ENCODE assay signal across 8 cellular contexts in the genomic region with DNA sequence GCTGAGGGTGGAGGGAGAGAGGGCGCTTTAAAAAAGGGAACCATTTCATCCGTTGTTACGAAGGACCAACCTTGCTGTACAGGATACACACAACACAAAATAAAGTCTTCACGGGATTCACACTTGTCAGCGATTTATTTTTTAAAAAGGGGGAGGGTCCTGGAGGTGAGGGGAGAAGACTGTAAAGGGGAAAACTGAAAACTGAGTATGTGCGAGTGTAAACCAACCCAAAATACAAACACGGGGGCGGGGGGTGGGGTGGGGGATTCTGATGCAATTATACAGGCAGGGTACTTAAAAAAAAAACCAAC. TPM values are rescaled to one million over a fixed set of nuclear protein-coding genes. Genes with fewer than 3 reads are reported as not detected.
DNase-seq lines count a peak whose midpoint lies in the region; ATAC-seq and TF ChIP-seq lines count a peak whose summit lies in the region.

No MANE protein-coding gene starts in this region.

- no peaks in the 10 kb centered on the region for H4K20me1 ChIP-seq in KMS-11 (ENCODE audit: insufficient read depth)

- H3K36me3 ChIP-seq in KMS-11 (ENCODE audit: insufficient read depth) (no peaks in the 10 kb centered on the region), colonic mucosa (peaks cover 4% of the 10 kb centered on the region)

- H3K4me2 ChIP-seq in KMS-11, result peak overlapping the region; percentile 69

- H3K9me3 Mint-ChIP-seq in naive B cell, result no peaks in the 10 kb centered on the region

- H3K79me2 ChIP-seq in KMS-11 (ENCODE audit: insufficient read depth, low read depth), result peaks cover 11% of the 10 kb centered on the region

- peak overlapping the region; percentile 82 for H3K27ac ChIP-seq in KMS-11
- H3K27ac ChIP-seq in colonic mucosa, result peak overlapping the region; percentile 91

- no peak for TF ChIP-seq CTCF in KMS-11 (conservative IDR thresholded peaks at IDR 0.05; ENCODE audit: low read depth, low read length)
- TF ChIP-seq CTCF in colonic mucosa (IDR thresholded peaks at IDR 0.05), result no peak

- peaks cover 29 to 40% (median 35%) of the 10 kb centered on the region in 3 donors for H3K4me1 Mint-ChIP-seq in naive B cell

- H3K9ac ChIP-seq in KMS-11 (peak overlapping the region; percentile 73; the same call in 1 of the 2 replicates), colonic mucosa (ENCODE audit: low read depth in 2 of 2, low read length in 2 of 2) (peak overlapping the region; percentile 66 to 93)

- H3K9me3 ChIP-seq in colonic mucosa, result no peaks in the 10 kb centered on the region

- no peak overlapping the region for H3K4me3 ChIP-seq in KMS-11 (IDR thresholded peaks at IDR 0.05; ENCODE audit: insufficient read depth, low read depth, low read length)
- H3K4me3 ChIP-seq in colonic mucosa, result peak overlapping the region; percentile 78

- H3K27me3 Mint-ChIP-seq in naive B cell, result no peaks in the 10 kb centered on the region

- peaks cover 10 to 15% of the 10 kb centered on the region in 2 donors for H3K36me3 Mint-ChIP-seq in naive B cell

- H3K27ac Mint-ChIP-seq in naive B cell, result peak overlapping the region; percentile 99 to 100 (median 99)

- intact Hi-C loops in colonic mucosa (cut with DNase I), result no loop called here

- peak; percentile 63 for ATAC-seq in naive B cell (ENCODE audit: low read depth in 2 of 2)

- peak overlapping the region; percentile 22; the same call in 1 of the 2 replicates for H2AFZ ChIP-seq in KMS-11 (ENCODE audit: low read depth)

- peaks cover 24% of the 10 kb centered on the region for H3K4me1 ChIP-seq in KMS-11 (ENCODE audit: low read depth, poor library complexity, severe bottlenecking)
- H3K4me1 ChIP-seq in colonic mucosa, result peaks cover 5% of the 10 kb centered on the region

- H3K4me3 Mint-ChIP-seq in naive B cell, result peak overlapping the region; percentile 79 to 96 (median 93)

- DNase-seq in NCI-H2171 treated with DMSO at 0.1 percent for 48 hours (lab: John Stamatoyannopoulos, UW), result peak; percentile 73
- no peak for DNase-seq in NCI-H2171 (lab: John Stamatoyannopoulos, UW)
- DNase-seq in colonic mucosa, result no peak
- no peak for DNase-seq in naive B cell
- DNase-seq in C1 segment of cervical spinal cord (lab: John Stamatoyannopoulos, UW), result no peak
- no peak for DNase-seq in inferior parietal cortex (ENCODE audit: extremely low spot score)
- no peak for DNase-seq in UCSD-AML1 (lab: John Stamatoyannopoulos, UW; ENCODE audit: unreplicated experiment)

- H3K27me3 ChIP-seq in KMS-11 (ENCODE audit: insufficient read depth, low read depth) (no peaks in the 10 kb centered on the region), colonic mucosa (no peaks in the 10 kb centered on the region)

RNA-seq across cellular contexts. Expression of gene PRKAG1, which starts 0.5 kb away (rescaled TPM):
- total RNA-seq in colonic mucosa, result 10 to 100 TPM; 49.5 to 54.8 TPM
- polyA plus RNA-seq in naive B cell (ENCODE audit: low read depth in 6 of 6), result 10 to 100 TPM; 36.2 to 76.2 (median 52.1) TPM

RNA-seq across cellular contexts. Expression of gene DDN, which starts 19.9 kb away (rescaled TPM):
- total RNA-seq in colonic mucosa, result under 1 TPM; 0.17 to 0.21 TPM
- under 1 TPM in 5 of 6 donors, not detected in 1; 0.12 to 0.52 (median 0.20) TPM for polyA plus RNA-seq in naive B cell (ENCODE audit: low read depth in 6 of 6)

RNA-seq across cellular contexts. Expression of gene WNT1, which starts 41.0 kb away (rescaled TPM):
- not detected for total RNA-seq in colonic mucosa
- polyA plus RNA-seq in naive B cell (ENCODE audit: low read depth in 6 of 6), result under 1 TPM in 1 of 6 donors, not detected in 5; 0.23 TPM

RNA-seq across cellular contexts. Expression of gene KMT2D, which starts 41.5 kb away (rescaled TPM):
- 10 to 100 TPM; 50.2 to 87.5 TPM for total RNA-seq in colonic mucosa
- polyA plus RNA-seq in naive B cell (ENCODE audit: low read depth in 6 of 6), result 10 to 100 TPM in 3 of 6 donors, 1 to 10 TPM in 3; 2.6 to 33.6 (median 9.7) TPM

RNA-seq across cellular contexts. Expression of gene WNT10B, which starts 47.5 kb away (rescaled TPM):
- under 1 TPM; 0.24 to 0.47 TPM for total RNA-seq in colonic mucosa
- not detected for polyA plus RNA-seq in naive B cell (ENCODE audit: low read depth in 6 of 6)
